9 cellular contexts compared by ENCODE assay signal in the genomic region with DNA sequence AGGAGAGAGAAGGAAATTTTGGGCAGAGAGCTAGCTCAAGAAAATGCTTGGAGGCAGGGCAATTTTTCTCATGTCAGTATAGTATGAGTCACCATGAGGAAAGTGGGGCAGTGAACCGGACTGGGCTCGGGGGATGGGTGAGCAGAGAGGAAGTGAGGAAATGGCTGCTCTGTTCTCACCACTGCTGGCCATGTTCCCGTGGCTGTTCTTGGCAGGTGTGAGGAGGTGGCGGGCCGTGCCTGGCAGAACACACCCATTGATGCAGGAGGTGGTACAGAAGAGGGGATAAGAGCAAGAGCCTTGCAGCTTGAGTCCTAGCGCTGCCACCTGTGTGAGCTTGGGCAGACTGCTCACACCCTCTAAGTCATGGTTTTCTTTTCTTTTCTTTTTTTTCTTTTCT.
DNase-seq lines count a peak whose midpoint lies in the region; ATAC-seq and TF ChIP-seq lines count a peak whose summit lies in the region.
"Had no signal": no experiment of that assay in that cellular context is flagged by ENCODE, and none has a peak within 500 bp of the region (broad histone marks: within the 10 kb centered on the region; RNA-seq: fewer than 3 reads in every experiment).

No MANE protein-coding gene starts in this region.

- H3K27me3 ChIP-seq in mesenchymal stem cell (ENCODE audit: control insufficient read depth in 1 of 2, insufficient read depth in 1 of 2, low read length in 2 of 2) (no peaks in the 10 kb centered on the region), neural progenitor cell (no peaks in the 10 kb centered on the region)

- H3K4me3 Mint-ChIP-seq in neural progenitor cell, result no peak overlapping the region

- no peak overlapping the region for H2AK5ac ChIP-seq in mesenchymal stem cell (ENCODE audit: low read length, severe bottlenecking)

- ATAC-seq in HG03439 (IDR thresholded peaks at IDR 0.05; ENCODE audit: unreplicated experiment), result no peak
- ATAC-seq: Panc1 had no signal

- H3K27ac ChIP-seq in mesenchymal stem cell (ENCODE audit: low read length, poor library complexity, severe bottlenecking) (no peak overlapping the region), neural progenitor cell (no peak overlapping the region)

- H4K20me1 ChIP-seq in neural progenitor cell (ENCODE audit: low read depth), result no peaks in the 10 kb centered on the region

- H3K79me2 ChIP-seq in neural progenitor cell (ENCODE audit: low read depth), result no peaks in the 10 kb centered on the region

- no peak for TF ChIP-seq CTCF in neural progenitor cell (IDR thresholded peaks at IDR 0.05)

- H3K4me1 Mint-ChIP-seq in neural progenitor cell, result peaks cover 8% of the 10 kb centered on the region

- WGBS in mesenchymal stem cell, result 10% methylated on average over 2 of the region's 6 CpGs

- no peak overlapping the region for H2BK15ac ChIP-seq in mesenchymal stem cell (ENCODE audit: low read depth, poor library complexity, severe bottlenecking)

- H3F3A ChIP-seq in neural progenitor cell (ENCODE audit: low read depth), result no peaks in the 10 kb centered on the region

- H2BK12ac ChIP-seq in mesenchymal stem cell (ENCODE audit: low read length in 2 of 2), result peak overlapping the region in 1 of 2 experiments; percentile 87

- H3K27me3 Mint-ChIP-seq in neural progenitor cell (ENCODE audit: insufficient read depth, low read depth), result peaks cover 13% of the 10 kb centered on the region

- H3K9ac ChIP-seq in mesenchymal stem cell (ENCODE audit: low read length) (no peak overlapping the region), neural progenitor cell (no peak overlapping the region)

- H3K36me3 ChIP-seq in mesenchymal stem cell (ENCODE audit: control insufficient read depth in 1 of 2, insufficient read depth in 2 of 2, low read depth in 1 of 2, low read length in 2 of 2) (no peaks in the 10 kb centered on the region), neural progenitor cell (no peaks in the 10 kb centered on the region)

- DNase-seq in DMS53 treated with DMSO at 0.1 percent for 48 hours (lab: John Stamatoyannopoulos, UW; ENCODE audit: unreplicated experiment) (peak; percentile 87), GOT3 (lab: John Stamatoyannopoulos, UW) (peak; percentile 11), NCI-H69 (lab: John Stamatoyannopoulos, UW) (peak; percentile 72), dedifferentiated amniotic fluid mesenchymal stem cell (ENCODE audit: extremely low spot score) (peak; percentile 75), mesenchymal stem cell (peak; percentile 84), neural progenitor cell (ENCODE audit: low spot score) (no peak)
- no peak for DNase-seq in activated CD4-positive, alpha-beta T cell treated with anti-CD3 and anti-CD28 coated beads for 1 hour

- H3K9me3 ChIP-seq in mesenchymal stem cell (ENCODE audit: control insufficient read depth, low read length) (no peaks in the 10 kb centered on the region), neural progenitor cell (ENCODE audit: low read depth) (no peaks in the 10 kb centered on the region)

- no peak overlapping the region for H3K4me2 ChIP-seq in mesenchymal stem cell (ENCODE audit: low read length, poor library complexity, severe bottlenecking)
- no peak overlapping the region for H3K4me2 ChIP-seq in neural progenitor cell

- no peaks in the 10 kb centered on the region for H3K9me3 Mint-ChIP-seq in neural progenitor cell

- H2AFZ ChIP-seq in mesenchymal stem cell (ENCODE audit: low read depth, low read length) (peak overlapping the region; percentile 59), neural progenitor cell (replicated peaks) (no peak overlapping the region)

- peak overlapping the region in 1 of 2 experiments; percentile 71 for H3K4ac ChIP-seq in mesenchymal stem cell (ENCODE audit: low read depth in 1 of 2, low read length in 2 of 2)

- H3K36me3 Mint-ChIP-seq in neural progenitor cell, result no peaks in the 10 kb centered on the region

- no peak overlapping the region for H2BK120ac ChIP-seq in mesenchymal stem cell (ENCODE audit: low read depth, low read length)

- H3K79me1 ChIP-seq in mesenchymal stem cell (replicated peaks; ENCODE audit: low read length, poor library complexity, severe bottlenecking), result no peaks in the 10 kb centered on the region

- peak overlapping the region; percentile 23 for H4K91ac ChIP-seq in mesenchymal stem cell (ENCODE audit: low read length)

- no peak overlapping the region for H3K14ac ChIP-seq in mesenchymal stem cell (ENCODE audit: low read length in 2 of 2)

- H3K18ac ChIP-seq in mesenchymal stem cell (ENCODE audit: low read depth in 1 of 2, low read length in 2 of 2), result peak overlapping the region in 1 of 2 experiments; percentile 90

- no peak overlapping the region for H2BK5ac ChIP-seq in mesenchymal stem cell (ENCODE audit: low read depth, low read length, poor library complexity, severe bottlenecking)

- no peak overlapping the region for H3K27ac Mint-ChIP-seq in neural progenitor cell

- H3K4me3 ChIP-seq in mesenchymal stem cell (ENCODE audit: insufficient read depth in 1 of 2, low read depth in 1 of 2, low read length in 2 of 2), result no peak overlapping the region
- H3K4me3 ChIP-seq in neural progenitor cell, result no peak overlapping the region

- peak overlapping the region; percentile 93 for H4K8ac ChIP-seq in mesenchymal stem cell (ENCODE audit: low read length)

- H3K4me1 ChIP-seq in mesenchymal stem cell (ENCODE audit: control insufficient read depth, insufficient read depth, low read depth, low read length), result peaks cover 3% of the 10 kb centered on the region
- H3K4me1 ChIP-seq in neural progenitor cell, result no peaks in the 10 kb centered on the region

- no peak overlapping the region for H3K23ac ChIP-seq in mesenchymal stem cell (ENCODE audit: low read length in 2 of 2)

Comparison
In these comparisons a context has a peak if more than half of its experiments do, and no peak if none do; other contexts are left out.
1. DNase-seq: peak in DMS53 treated with DMSO at 0.1 percent for 48 hours (single experiment), GOT3 (single experiment), NCI-H69 (single experiment), dedifferentiated amniotic fluid mesenchymal stem cell (single experiment) and mesenchymal stem cell (single experiment); none in neural progenitor cell (single experiment) and activated CD4-positive, alpha-beta T cell treated with anti-CD3 and anti-CD28 coated beads for 1 hour (single experiment).